In the genomic region with DNA sequence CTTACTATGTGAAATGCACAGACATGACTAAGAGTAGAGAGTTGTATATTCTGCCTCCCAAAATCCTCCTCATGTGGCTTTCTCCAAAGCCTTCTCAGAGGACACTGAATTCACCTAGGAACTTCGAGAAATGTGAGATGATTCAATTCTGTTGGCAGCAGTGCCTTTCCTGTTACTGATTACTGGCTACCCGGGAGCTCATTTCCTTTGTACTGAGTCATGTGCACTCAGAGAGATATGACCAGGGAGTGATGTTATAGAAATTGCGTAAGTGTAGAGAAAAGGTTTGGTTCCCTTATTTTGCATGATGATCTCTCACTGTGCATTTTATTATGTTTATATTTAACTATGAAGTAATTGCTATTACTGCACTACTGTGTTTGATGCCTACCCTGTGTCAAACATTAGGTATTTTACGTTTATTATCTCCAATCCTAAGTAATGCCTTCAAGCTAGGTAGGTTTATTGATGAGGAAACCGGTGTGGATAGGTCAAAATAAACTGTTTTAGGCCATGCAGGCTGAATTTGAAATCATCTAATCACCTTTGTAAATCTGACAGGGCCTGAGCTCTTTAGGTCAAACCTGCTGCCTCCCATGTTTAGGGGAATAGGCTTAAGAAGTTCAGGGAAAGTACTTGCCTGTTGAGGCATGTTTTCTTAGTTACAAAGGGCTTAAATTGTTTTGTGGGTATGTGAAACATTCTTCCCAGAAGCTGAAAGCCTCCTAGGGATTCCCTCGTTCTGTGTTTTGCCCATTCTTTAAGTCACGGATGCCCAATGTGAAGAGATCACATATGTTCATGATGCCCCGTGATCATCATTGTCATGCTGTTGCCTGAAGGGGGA, we compare ENCODE assay signal across 1 cellular context.
A peak's percentile ranks its signal among the peaks of the same experiment; 100 is the strongest.
TF ChIP-seq lines count a peak whose summit lies in the region.

No MANE protein-coding gene starts in this region.

TF ChIP-seq in HepG2, 621 proteins besides CTCF, POLR2A, EP300 and RAD21 (continued from another document and continues in another):
- TF ChIP-seq KLF15 (CRISPR knock-in tag; IDR thresholded peaks at IDR 0.05; ENCODE audit: borderline replicate concordance), result no peak
- TF ChIP-seq, protein P1, sequence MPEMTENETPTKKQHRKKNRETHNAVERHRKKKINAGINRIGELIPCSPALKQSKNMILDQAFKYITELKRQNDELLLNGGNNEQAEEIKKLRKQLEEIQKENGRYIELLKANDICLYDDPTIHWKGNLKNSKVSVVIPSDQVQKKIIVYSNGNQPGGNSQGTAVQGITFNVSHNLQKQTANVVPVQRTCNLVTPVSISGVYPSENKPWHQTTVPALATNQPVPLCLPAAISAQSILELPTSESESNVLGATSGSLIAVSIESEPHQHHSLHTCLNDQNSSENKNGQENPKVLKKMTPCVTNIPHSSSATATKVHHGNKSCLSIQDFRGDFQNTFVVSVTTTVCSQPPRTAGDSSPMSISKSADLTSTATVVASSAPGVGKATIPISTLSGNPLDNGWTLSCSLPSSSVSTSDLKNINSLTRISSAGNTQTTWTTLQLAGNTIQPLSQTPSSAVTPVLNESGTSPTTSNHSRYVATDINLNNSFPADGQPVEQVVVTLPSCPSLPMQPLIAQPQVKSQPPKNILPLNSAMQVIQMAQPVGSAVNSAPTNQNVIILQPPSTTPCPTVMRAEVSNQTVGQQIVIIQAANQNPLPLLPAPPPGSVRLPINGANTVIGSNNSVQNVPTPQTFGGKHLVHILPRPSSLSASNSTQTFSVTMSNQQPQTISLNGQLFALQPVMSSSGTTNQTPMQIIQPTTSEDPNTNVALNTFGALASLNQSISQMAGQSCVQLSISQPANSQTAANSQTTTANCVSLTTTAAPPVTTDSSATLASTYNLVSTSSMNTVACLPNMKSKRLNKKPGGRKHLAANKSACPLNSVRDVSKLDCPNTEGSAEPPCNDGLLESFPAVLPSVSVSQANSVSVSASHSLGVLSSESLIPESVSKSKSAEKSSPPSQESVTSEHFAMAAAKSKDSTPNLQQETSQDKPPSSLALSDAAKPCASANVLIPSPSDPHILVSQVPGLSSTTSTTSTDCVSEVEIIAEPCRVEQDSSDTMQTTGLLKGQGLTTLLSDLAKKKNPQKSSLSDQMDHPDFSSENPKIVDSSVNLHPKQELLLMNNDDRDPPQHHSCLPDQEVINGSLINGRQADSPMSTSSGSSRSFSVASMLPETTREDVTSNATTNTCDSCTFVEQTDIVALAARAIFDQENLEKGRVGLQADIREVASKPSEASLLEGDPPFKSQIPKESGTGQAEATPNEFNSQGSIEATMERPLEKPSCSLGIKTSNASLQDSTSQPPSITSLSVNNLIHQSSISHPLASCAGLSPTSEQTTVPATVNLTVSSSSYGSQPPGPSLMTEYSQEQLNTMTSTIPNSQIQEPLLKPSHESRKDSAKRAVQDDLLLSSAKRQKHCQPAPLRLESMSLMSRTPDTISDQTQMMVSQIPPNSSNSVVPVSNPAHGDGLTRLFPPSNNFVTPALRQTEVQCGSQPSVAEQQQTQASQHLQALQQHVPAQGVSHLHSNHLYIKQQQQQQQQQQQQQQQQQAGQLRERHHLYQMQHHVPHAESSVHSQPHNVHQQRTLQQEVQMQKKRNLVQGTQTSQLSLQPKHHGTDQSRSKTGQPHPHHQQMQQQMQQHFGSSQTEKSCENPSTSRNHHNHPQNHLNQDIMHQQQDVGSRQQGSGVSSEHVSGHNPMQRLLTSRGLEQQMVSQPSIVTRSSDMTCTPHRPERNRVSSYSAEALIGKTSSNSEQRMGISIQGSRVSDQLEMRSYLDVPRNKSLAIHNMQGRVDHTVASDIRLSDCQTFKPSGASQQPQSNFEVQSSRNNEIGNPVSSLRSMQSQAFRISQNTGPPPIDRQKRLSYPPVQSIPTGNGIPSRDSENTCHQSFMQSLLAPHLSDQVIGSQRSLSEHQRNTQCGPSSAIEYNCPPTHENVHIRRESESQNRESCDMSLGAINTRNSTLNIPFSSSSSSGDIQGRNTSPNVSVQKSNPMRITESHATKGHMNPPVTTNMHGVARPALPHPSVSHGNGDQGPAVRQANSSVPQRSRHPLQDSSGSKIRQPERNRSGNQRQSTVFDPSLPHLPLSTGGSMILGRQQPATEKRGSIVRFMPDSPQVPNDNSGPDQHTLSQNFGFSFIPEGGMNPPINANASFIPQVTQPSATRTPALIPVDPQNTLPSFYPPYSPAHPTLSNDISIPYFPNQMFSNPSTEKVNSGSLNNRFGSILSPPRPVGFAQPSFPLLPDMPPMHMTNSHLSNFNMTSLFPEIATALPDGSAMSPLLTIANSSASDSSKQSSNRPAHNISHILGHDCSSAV (CRISPR knock-in tag; IDR thresholded peaks at IDR 0.05; ENCODE audit: borderline replicate concordance), result no peak
- no peak for TF ChIP-seq ZNF687 (CRISPR knock-in tag; IDR thresholded peaks at IDR 0.05)
- TF ChIP-seq ESRRA (CRISPR knock-in tag; IDR thresholded peaks at IDR 0.05; ENCODE audit: low read depth), result no peak
- TF ChIP-seq HNRNPUL1 (IDR thresholded peaks at IDR 0.05; ENCODE audit: low read depth, low read length), result peak; percentile 83; the same call in 1 of the 2 replicates
- TF ChIP-seq ZFP90 (CRISPR knock-in tag; IDR thresholded peaks at IDR 0.05; ENCODE audit: borderline replicate concordance), result no peak
- TF ChIP-seq, protein P2, sequence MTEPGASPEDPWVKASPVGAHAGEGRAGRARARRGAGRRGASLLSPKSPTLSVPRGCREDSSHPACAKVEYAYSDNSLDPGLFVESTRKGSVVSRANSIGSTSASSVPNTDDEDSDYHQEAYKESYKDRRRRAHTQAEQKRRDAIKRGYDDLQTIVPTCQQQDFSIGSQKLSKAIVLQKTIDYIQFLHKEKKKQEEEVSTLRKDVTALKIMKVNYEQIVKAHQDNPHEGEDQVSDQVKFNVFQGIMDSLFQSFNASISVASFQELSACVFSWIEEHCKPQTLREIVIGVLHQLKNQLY (CRISPR knock-in tag; IDR thresholded peaks at IDR 0.05), result no peak
- TF ChIP-seq ZNF12 (CRISPR knock-in tag; IDR thresholded peaks at IDR 0.05), result peak; percentile 88
- no peak for TF ChIP-seq ZNF883 (CRISPR knock-in tag; IDR thresholded peaks at IDR 0.05; ENCODE audit: not compliant biosample characterization)
- no peak for TF ChIP-seq HNRNPK (IDR thresholded peaks at IDR 0.05; ENCODE audit: low read depth, low read length, poor library complexity, severe bottlenecking)
- no peak for TF ChIP-seq TARDBP (CRISPR knock-in tag; IDR thresholded peaks at IDR 0.05)
- no peak for TF ChIP-seq SOX6 (IDR thresholded peaks at IDR 0.05)
- TF ChIP-seq SOX6 (CRISPR knock-in tag; IDR thresholded peaks at IDR 0.05), result peak; percentile 40; the same call in 1 of the 2 replicates
- TF ChIP-seq, protein P3, sequence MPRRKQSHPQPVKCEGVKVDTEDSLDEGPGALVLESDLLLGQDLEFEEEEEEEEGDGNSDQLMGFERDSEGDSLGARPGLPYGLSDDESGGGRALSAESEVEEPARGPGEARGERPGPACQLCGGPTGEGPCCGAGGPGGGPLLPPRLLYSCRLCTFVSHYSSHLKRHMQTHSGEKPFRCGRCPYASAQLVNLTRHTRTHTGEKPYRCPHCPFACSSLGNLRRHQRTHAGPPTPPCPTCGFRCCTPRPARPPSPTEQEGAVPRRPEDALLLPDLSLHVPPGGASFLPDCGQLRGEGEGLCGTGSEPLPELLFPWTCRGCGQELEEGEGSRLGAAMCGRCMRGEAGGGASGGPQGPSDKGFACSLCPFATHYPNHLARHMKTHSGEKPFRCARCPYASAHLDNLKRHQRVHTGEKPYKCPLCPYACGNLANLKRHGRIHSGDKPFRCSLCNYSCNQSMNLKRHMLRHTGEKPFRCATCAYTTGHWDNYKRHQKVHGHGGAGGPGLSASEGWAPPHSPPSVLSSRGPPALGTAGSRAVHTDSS (CRISPR knock-in tag; conservative IDR thresholded peaks at IDR 0.05), result no peak
- TF ChIP-seq GABPB1 (CRISPR knock-in tag; IDR thresholded peaks at IDR 0.05), result peak; percentile 36; the same call in 1 of the 2 replicates
- peak; percentile 89 for TF ChIP-seq ZSCAN9 (CRISPR knock-in tag; IDR thresholded peaks at IDR 0.05; ENCODE audit: borderline replicate concordance)
- TF ChIP-seq ZNF232 (CRISPR knock-in tag; IDR thresholded peaks at IDR 0.05; ENCODE audit: borderline replicate concordance), result no peak
- TF ChIP-seq ADNP (CRISPR knock-in tag; IDR thresholded peaks at IDR 0.05), result no peak
- TF ChIP-seq, protein P4, sequence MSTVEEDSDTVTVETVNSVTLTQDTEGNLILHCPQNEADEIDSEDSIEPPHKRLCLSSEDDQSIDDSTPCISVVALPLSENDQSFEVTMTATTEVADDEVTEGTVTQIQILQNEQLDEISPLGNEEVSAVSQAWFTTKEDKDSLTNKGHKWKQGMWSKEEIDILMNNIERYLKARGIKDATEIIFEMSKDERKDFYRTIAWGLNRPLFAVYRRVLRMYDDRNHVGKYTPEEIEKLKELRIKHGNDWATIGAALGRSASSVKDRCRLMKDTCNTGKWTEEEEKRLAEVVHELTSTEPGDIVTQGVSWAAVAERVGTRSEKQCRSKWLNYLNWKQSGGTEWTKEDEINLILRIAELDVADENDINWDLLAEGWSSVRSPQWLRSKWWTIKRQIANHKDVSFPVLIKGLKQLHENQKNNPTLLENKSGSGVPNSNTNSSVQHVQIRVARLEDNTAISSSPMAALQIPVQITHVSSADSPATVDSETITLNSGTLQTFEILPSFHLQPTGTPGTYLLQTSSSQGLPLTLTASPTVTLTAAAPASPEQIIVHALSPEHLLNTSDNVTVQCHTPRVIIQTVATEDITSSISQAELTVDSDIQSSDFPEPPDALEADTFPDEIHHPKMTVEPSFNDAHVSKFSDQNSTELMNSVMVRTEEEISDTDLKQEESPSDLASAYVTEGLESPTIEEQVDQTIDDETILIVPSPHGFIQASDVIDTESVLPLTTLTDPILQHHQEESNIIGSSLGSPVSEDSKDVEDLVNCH (CRISPR knock-in tag; IDR thresholded peaks at IDR 0.05), result no peak
- TF ChIP-seq ZNF589 (CRISPR knock-in tag; conservative IDR thresholded peaks at IDR 0.05), result no peak
- peak; percentile 25; the same call in 1 of the 2 replicates for TF ChIP-seq GATAD1 (CRISPR knock-in tag; IDR thresholded peaks at IDR 0.05)
- TF ChIP-seq ZNF431 (CRISPR knock-in tag; IDR thresholded peaks at IDR 0.05; ENCODE audit: borderline replicate concordance, low read depth), result no peak
- no peak for TF ChIP-seq ZNF614 (CRISPR knock-in tag; IDR thresholded peaks at IDR 0.05; ENCODE audit: borderline replicate concordance)
- TF ChIP-seq SMAD9 (CRISPR knock-in tag; IDR thresholded peaks at IDR 0.05), result no peak
- TF ChIP-seq TMF1 (CRISPR knock-in tag; IDR thresholded peaks at IDR 0.05; ENCODE audit: low read depth), result no peak
- TF ChIP-seq ETV5 (CRISPR knock-in tag; IDR thresholded peaks at IDR 0.05; ENCODE audit: borderline replicate concordance), result peak; percentile 78; the same call in 1 of the 2 replicates
- no peak for TF ChIP-seq ZNF382 (CRISPR knock-in tag; IDR thresholded peaks at IDR 0.05; ENCODE audit: borderline replicate concordance)
- TF ChIP-seq, protein P5, sequence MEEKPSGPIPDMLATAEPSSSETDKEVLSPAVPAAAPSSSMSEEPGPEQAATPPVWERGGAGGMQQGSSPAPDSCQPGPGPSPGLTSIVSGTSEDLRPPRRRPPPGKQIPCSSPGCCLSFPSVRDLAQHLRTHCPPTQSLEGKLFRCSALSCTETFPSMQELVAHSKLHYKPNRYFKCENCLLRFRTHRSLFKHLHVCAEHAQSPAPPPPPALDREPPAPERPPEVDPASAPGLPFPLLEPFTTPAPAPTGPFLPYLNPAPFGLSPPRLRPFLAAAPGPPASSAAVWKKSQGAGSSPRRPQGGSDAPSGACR (CRISPR knock-in tag; IDR thresholded peaks at IDR 0.05), result no peak
- no peak for TF ChIP-seq ZNF879 (CRISPR knock-in tag; IDR thresholded peaks at IDR 0.05)
- no peak for TF ChIP-seq SKI (IDR thresholded peaks at IDR 0.05; ENCODE audit: partially characterized antibody)
- TF ChIP-seq ZNF7 (CRISPR knock-in tag; IDR thresholded peaks at IDR 0.05), result no peak
- TF ChIP-seq ZNF547 (CRISPR knock-in tag; IDR thresholded peaks at IDR 0.05), result no peak
- no peak for TF ChIP-seq CSRNP1 (CRISPR knock-in tag; IDR thresholded peaks at IDR 0.05)
- no peak for TF ChIP-seq ZBTB3 (CRISPR knock-in tag; IDR thresholded peaks at IDR 0.05; ENCODE audit: borderline replicate concordance, low read depth)
- TF ChIP-seq FOXA1 (IDR thresholded peaks at IDR 0.05), result no peak
- TF ChIP-seq FOXA1 (CRISPR knock-in tag; IDR thresholded peaks at IDR 0.05), result no peak
- no peak for TF ChIP-seq HOXA7 (CRISPR knock-in tag; IDR thresholded peaks at IDR 0.05)
- TF ChIP-seq DMAP1 (CRISPR knock-in tag; IDR thresholded peaks at IDR 0.05), result no peak
